Comparison of ENCODE assay signal across 1 cellular context in the genomic region with DNA sequence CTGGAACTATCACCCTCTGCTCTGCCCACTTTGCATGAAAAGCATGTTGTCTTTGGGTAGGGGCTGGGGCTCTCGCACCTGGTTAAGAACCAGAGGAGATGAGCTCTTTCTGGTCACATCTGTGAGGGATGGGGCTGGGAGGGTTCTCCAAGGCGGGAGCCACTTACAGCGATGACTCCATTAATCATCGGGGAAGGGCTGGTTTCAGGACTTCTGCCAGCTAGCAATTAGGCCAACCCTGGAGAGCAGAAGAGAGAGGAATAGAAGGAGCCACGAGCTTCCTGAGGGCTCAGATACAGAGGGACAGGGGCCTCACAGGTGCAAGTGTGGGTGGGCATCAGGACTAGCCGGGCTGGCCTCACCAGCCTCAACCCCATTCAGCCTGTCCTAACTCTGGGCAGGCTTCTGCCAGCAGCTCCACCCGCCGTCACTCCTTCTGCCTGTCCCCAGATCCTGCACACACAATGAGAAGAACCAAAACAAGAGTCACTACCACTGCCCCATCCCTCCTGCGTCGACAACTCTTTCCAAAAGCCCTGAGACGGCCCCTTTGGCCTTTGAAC.
TF ChIP-seq lines count a peak whose summit lies in the region.

No MANE protein-coding gene starts in this region.

TF ChIP-seq in GM23338, 12 proteins besides CTCF, POLR2A, EP300 and RAD21 (continued from another document):
- TF ChIP-seq, protein P1, sequence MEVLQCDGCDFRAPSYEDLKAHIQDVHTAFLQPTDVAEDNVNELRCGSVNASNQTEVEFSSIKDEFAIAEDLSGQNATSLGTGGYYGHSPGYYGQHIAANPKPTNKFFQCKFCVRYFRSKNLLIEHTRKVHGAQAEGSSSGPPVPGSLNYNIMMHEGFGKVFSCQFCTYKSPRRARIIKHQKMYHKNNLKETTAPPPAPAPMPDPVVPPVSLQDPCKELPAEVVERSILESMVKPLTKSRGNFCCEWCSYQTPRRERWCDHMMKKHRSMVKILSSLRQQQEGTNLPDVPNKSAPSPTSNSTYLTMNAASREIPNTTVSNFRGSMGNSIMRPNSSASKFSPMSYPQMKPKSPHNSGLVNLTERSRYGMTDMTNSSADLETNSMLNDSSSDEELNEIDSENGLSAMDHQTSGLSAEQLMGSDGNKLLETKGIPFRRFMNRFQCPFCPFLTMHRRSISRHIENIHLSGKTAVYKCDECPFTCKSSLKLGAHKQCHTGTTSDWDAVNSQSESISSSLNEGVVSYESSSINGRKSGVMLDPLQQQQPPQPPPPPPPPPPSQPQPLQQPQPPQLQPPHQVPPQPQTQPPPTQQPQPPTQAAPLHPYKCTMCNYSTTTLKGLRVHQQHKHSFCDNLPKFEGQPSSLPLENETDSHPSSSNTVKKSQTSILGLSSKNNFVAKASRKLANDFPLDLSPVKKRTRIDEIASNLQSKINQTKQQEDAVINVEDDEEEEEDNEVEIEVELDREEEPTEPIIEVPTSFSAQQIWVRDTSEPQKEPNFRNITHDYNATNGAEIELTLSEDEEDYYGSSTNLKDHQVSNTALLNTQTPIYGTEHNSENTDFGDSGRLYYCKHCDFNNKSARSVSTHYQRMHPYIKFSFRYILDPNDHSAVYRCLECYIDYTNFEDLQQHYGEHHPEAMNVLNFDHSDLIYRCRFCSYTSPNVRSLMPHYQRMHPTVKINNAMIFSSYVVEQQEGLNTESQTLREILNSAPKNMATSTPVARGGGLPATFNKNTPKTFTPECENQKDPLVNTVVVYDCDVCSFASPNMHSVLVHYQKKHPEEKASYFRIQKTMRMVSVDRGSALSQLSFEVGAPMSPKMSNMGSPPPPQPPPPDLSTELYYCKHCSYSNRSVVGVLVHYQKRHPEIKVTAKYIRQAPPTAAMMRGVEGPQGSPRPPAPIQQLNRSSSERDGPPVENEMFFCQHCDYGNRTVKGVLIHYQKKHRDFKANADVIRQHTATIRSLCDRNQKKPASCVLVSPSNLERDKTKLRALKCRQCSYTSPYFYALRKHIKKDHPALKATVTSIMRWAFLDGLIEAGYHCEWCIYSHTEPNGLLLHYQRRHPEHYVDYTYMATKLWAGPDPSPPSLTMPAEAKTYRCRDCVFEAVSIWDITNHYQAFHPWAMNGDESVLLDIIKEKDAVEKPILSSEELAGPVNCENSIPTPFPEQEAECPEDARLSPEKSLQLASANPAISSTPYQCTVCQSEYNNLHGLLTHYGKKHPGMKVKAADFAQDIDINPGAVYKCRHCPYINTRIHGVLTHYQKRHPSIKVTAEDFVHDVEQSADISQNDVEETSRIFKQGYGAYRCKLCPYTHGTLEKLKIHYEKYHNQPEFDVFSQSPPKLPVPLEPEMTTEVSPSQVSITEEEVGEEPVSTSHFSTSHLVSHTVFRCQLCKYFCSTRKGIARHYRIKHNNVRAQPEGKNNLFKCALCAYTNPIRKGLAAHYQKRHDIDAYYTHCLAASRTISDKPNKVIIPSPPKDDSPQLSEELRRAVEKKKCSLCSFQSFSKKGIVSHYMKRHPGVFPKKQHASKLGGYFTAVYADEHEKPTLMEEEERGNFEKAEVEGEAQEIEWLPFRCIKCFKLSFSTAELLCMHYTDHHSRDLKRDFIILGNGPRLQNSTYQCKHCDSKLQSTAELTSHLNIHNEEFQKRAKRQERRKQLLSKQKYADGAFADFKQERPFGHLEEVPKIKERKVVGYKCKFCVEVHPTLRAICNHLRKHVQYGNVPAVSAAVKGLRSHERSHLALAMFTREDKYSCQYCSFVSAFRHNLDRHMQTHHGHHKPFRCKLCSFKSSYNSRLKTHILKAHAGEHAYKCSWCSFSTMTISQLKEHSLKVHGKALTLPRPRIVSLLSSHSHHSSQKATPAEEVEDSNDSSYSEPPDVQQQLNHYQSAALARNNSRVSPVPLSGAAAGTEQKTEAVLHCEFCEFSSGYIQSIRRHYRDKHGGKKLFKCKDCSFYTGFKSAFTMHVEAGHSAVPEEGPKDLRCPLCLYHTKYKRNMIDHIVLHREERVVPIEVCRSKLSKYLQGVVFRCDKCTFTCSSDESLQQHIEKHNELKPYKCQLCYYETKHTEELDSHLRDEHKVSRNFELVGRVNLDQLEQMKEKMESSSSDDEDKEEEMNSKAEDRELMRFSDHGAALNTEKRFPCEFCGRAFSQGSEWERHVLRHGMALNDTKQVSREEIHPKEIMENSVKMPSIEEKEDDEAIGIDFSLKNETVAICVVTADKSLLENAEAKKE (CRISPR knock-in tag; IDR thresholded peaks at IDR 0.05) = no peak
- TF ChIP-seq NANOG (IDR thresholded peaks at IDR 0.05; ENCODE audit: borderline replicate concordance) (no peak), JUNB (IDR thresholded peaks at IDR 0.05; ENCODE audit: unreplicated experiment) (no peak), POLR2AphosphoS5 (IDR thresholded peaks at IDR 0.05; ENCODE audit: low read depth) (no peak), EZH2 (IDR thresholded peaks at IDR 0.05; ENCODE audit: low read depth, unreplicated experiment) (no peak), EZH2phosphoT487 (IDR thresholded peaks at IDR 0.05; ENCODE audit: unreplicated experiment) (no peak)
- TF ChIP-seq, protein P2, sequence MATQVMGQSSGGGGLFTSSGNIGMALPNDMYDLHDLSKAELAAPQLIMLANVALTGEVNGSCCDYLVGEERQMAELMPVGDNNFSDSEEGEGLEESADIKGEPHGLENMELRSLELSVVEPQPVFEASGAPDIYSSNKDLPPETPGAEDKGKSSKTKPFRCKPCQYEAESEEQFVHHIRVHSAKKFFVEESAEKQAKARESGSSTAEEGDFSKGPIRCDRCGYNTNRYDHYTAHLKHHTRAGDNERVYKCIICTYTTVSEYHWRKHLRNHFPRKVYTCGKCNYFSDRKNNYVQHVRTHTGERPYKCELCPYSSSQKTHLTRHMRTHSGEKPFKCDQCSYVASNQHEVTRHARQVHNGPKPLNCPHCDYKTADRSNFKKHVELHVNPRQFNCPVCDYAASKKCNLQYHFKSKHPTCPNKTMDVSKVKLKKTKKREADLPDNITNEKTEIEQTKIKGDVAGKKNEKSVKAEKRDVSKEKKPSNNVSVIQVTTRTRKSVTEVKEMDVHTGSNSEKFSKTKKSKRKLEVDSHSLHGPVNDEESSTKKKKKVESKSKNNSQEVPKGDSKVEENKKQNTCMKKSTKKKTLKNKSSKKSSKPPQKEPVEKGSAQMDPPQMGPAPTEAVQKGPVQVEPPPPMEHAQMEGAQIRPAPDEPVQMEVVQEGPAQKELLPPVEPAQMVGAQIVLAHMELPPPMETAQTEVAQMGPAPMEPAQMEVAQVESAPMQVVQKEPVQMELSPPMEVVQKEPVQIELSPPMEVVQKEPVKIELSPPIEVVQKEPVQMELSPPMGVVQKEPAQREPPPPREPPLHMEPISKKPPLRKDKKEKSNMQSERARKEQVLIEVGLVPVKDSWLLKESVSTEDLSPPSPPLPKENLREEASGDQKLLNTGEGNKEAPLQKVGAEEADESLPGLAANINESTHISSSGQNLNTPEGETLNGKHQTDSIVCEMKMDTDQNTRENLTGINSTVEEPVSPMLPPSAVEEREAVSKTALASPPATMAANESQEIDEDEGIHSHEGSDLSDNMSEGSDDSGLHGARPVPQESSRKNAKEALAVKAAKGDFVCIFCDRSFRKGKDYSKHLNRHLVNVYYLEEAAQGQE (IDR thresholded peaks at IDR 0.05; ENCODE audit: unreplicated experiment) = no peak
